Comparison of ENCODE assay signal across 1 cellular context in the genomic region with DNA sequence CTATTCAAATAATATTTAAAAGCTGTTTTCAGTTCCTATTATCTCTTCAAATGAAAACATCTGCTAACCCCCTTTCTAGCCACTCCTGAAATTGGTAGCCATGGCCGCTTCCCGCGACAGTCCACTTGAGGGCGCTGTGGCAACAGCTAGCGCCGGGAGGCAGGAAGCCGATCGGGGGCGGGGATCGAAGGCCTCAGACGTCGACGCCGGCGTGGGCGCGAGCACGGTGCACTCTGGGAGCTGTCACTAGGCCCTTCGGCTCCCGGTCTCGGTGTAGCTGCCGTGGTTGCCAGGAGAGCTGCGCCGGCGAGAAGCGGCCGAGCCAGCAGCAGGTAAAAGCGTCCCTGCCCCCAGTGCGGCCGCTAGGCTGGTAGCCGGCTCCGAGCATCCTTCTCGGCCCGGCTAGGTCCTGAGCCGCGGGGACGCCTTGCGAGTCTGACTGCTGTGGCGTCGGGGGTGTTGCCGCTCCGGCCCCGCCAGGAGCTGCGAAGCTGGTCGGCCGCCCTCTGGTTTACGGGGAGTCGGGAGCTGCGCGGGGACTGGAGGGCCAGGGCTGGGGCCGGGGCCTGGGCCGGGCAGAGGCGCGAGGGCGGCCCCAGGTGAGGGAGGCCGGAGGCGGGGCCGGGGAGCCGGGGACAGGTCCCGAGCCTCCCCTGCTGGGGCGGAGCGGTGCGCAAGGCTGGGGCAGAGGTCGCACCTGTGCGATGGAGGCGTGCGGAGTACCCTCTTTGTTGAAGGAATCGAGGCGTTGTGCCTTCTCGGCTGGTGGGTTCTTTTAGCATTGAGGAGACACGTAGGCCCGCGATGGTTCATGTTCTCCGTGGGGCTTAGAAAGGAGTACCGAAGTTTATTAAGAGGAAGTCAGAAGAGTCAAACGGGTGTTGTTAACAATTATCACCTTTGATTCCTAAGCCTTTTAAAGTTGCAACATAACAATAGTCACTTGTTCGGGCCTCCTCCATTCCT.
TF ChIP-seq lines count a peak whose summit lies in the region.

A gene with protein sequence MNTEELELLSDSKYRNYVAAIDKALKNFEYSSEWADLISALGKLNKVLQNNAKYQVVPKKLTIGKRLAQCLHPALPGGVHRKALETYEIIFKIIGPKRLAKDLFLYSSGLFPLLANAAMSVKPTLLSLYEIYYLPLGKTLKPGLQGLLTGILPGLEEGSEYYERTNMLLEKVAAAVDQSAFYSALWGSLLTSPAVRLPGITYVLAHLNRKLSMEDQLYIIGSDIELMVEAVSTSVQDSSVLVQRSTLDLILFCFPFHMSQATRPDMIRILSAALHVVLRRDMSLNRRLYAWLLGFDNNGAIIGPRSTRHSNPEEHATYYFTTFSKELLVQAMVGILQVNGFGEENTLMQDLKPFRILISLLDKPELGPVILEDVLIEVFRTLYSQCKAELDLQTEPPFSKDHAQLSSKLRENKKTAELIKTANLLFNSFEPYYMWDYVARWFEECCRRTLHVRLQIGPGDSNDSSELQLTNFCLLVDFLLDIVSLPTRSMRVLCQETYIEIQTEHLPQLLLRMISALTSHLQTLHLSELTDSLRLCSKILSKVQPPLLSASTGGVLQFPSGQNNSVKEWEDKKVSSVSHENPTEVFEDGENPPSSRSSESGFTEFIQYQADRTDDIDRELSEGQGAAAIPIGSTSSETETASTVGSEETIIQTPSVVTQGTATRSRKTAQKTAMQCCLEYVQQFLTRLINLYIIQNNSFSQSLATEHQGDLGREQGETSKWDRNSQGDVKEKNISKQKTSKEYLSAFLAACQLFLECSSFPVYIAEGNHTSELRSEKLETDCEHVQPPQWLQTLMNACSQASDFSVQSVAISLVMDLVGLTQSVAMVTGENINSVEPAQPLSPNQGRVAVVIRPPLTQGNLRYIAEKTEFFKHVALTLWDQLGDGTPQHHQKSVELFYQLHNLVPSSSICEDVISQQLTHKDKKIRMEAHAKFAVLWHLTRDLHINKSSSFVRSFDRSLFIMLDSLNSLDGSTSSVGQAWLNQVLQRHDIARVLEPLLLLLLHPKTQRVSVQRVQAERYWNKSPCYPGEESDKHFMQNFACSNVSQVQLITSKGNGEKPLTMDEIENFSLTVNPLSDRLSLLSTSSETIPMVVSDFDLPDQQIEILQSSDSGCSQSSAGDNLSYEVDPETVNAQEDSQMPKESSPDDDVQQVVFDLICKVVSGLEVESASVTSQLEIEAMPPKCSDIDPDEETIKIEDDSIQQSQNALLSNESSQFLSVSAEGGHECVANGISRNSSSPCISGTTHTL (N-terminal part only) (plus strand): TSS at position 224 of the 966 bp plus-strand sequence. CDS start 29,307 bp downstream, outside the sequence.

TF ChIP-seq in HEK293, 187 proteins besides CTCF, POLR2A, EP300 and RAD21 (continued from another document and continues in another):
- TF ChIP-seq PRDM1 (tag by site-specific recombination; IDR thresholded peaks at IDR 0.05) (no peak), ZNF560 (tag by site-specific recombination; IDR thresholded peaks at IDR 0.05; ENCODE audit: borderline replicate concordance) (no peak), ZNF544 (tag by site-specific recombination; IDR thresholded peaks at IDR 0.05) (no peak), ZNF768 (tag by site-specific recombination; IDR thresholded peaks at IDR 0.05) (no peak; the same call in 1 of the 2 replicates), KLF7 (tag by site-specific recombination; IDR thresholded peaks at IDR 0.05; ENCODE audit: borderline replicate concordance) (no peak), ZNF776 (tag by site-specific recombination; IDR thresholded peaks at IDR 0.05; ENCODE audit: borderline replicate concordance) (no peak), ZNF2 (tag by site-specific recombination; IDR thresholded peaks at IDR 0.05) (peak; percentile 95), ZNF549 (tag by site-specific recombination; IDR thresholded peaks at IDR 0.05) (0 out of 2 replicates have a peak, but pooled peaks have one; percentile 20), ZNF777 (tag by site-specific recombination; IDR thresholded peaks at IDR 0.05; ENCODE audit: borderline replicate concordance) (peak; percentile 97), ZNF266 (tag by site-specific recombination; IDR thresholded peaks at IDR 0.05; ENCODE audit: low read depth) (no peak), ZNF707 (tag by site-specific recombination; IDR thresholded peaks at IDR 0.05) (no peak), ZFHX2 (tag by site-specific recombination; conservative IDR thresholded peaks at IDR 0.05) (peak; percentile 93), ZNF311 (tag by site-specific recombination; IDR thresholded peaks at IDR 0.05; ENCODE audit: borderline replicate concordance) (no peak), ZNF514 (tag by site-specific recombination; IDR thresholded peaks at IDR 0.05) (no peak), ZNF624 (tag by site-specific recombination; IDR thresholded peaks at IDR 0.05) (no peak), ZNF16 (tag by site-specific recombination; IDR thresholded peaks at IDR 0.05; ENCODE audit: low read depth) (no peak), MZF1 (tag by site-specific recombination; IDR thresholded peaks at IDR 0.05; ENCODE audit: borderline replicate concordance) (no peak; the same call in 1 of the 2 replicates), HOXC10 (CRISPR knock-in tag; IDR thresholded peaks at IDR 0.05) (no peak), ZNF354C (tag by site-specific recombination; IDR thresholded peaks at IDR 0.05; ENCODE audit: borderline replicate concordance, low read depth) (no peak), ZNF747 (tag by site-specific recombination; IDR thresholded peaks at IDR 0.05) (no peak), IKZF3 (tag by site-specific recombination; IDR thresholded peaks at IDR 0.05) (peak; percentile 31; the same call in 1 of the 2 replicates), ZNF23 (tag by site-specific recombination; IDR thresholded peaks at IDR 0.05; ENCODE audit: borderline replicate concordance) (no peak), YY1 (tag by site-specific recombination; IDR thresholded peaks at IDR 0.05) (peak; percentile 50; the same call in 1 of the 2 replicates), ZNF248 (tag by site-specific recombination; IDR thresholded peaks at IDR 0.05) (no peak), KLF10 (tag by site-specific recombination; IDR thresholded peaks at IDR 0.05) (peak; percentile 65; the same call in 1 of the 2 replicates), ZNF837 (tag by site-specific recombination; IDR thresholded peaks at IDR 0.05) (no peak), ZXDB (tag by site-specific recombination; IDR thresholded peaks at IDR 0.05) (peak; percentile 78), ZNF214 (tag by site-specific recombination; IDR thresholded peaks at IDR 0.05; ENCODE audit: borderline replicate concordance) (no peak), ZNF184 (tag by site-specific recombination; IDR thresholded peaks at IDR 0.05) (peak; percentile 60), ZNF571 (tag by site-specific recombination; IDR thresholded peaks at IDR 0.05) (no peak), ZNF155 (tag by site-specific recombination; IDR thresholded peaks at IDR 0.05) (no peak), ZNF112 (tag by site-specific recombination; IDR thresholded peaks at IDR 0.05) (no peak), SP2 (tag by site-specific recombination; IDR thresholded peaks at IDR 0.05) (peak; percentile 69), ZNF174 (tag by site-specific recombination; IDR thresholded peaks at IDR 0.05) (no peak), ZNF561 (tag by site-specific recombination; IDR thresholded peaks at IDR 0.05; ENCODE audit: borderline replicate concordance) (peak; percentile 90; the same call in 1 of the 2 replicates), ZNF140 (tag by site-specific recombination; IDR thresholded peaks at IDR 0.05) (no peak), KLF16 (tag by site-specific recombination; IDR thresholded peaks at IDR 0.05) (peak; percentile 94)
- TF ChIP-seq, protein P1, sequence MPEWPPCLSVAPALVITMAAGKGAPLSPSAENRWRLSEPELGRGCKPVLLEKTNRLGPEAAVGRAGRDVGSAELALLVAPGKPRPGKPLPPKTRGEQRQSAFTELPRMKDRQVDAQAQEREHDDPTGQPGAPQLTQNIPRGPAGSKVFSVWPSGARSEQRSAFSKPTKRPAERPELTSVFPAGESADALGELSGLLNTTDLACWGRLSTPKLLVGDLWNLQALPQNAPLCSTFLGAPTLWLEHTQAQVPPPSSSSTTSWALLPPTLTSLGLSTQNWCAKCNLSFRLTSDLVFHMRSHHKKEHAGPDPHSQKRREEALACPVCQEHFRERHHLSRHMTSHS (tag by site-specific recombination; IDR thresholded peaks at IDR 0.05): no peak
- TF ChIP-seq, protein P2, sequence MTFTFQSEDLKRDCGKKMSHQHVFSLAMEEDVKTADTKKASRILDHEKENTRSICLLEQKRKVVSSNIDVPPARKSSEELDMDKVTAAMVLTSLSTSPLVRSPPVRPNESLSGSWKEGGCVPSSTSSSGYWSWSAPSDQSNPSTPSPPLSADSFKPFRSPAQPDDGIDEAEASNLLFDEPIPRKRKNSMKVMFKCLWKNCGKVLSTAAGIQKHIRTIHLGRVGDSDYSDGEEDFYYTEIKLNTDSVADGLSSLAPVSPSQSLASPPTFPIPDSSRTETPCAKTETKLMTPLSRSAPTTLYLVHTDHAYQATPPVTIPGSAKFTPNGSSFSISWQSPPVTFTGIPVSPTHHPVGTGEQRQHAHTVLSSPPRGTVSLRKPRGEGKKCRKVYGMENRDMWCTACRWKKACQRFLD (tag by site-specific recombination; IDR thresholded peaks at IDR 0.05): no peak
- TF ChIP-seq, protein P3, sequence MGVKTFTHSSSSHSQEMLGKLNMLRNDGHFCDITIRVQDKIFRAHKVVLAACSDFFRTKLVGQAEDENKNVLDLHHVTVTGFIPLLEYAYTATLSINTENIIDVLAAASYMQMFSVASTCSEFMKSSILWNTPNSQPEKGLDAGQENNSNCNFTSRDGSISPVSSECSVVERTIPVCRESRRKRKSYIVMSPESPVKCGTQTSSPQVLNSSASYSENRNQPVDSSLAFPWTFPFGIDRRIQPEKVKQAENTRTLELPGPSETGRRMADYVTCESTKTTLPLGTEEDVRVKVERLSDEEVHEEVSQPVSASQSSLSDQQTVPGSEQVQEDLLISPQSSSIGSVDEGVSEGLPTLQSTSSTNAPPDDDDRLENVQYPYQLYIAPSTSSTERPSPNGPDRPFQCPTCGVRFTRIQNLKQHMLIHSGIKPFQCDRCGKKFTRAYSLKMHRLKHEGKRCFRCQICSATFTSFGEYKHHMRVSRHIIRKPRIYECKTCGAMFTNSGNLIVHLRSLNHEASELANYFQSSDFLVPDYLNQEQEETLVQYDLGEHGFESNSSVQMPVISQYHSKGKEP (tag by site-specific recombination; IDR thresholded peaks at IDR 0.05): 0 out of 2 replicates have a peak, but pooled peaks have one; percentile 22
- TF ChIP-seq, protein P4, sequence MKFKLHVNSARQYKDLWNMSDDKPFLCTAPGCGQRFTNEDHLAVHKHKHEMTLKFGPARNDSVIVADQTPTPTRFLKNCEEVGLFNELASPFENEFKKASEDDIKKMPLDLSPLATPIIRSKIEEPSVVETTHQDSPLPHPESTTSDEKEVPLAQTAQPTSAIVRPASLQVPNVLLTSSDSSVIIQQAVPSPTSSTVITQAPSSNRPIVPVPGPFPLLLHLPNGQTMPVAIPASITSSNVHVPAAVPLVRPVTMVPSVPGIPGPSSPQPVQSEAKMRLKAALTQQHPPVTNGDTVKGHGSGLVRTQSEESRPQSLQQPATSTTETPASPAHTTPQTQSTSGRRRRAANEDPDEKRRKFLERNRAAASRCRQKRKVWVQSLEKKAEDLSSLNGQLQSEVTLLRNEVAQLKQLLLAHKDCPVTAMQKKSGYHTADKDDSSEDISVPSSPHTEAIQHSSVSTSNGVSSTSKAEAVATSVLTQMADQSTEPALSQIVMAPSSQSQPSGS (tag by site-specific recombination; IDR thresholded peaks at IDR 0.05; ENCODE audit: low read depth): no peak
- TF ChIP-seq, protein P5, sequence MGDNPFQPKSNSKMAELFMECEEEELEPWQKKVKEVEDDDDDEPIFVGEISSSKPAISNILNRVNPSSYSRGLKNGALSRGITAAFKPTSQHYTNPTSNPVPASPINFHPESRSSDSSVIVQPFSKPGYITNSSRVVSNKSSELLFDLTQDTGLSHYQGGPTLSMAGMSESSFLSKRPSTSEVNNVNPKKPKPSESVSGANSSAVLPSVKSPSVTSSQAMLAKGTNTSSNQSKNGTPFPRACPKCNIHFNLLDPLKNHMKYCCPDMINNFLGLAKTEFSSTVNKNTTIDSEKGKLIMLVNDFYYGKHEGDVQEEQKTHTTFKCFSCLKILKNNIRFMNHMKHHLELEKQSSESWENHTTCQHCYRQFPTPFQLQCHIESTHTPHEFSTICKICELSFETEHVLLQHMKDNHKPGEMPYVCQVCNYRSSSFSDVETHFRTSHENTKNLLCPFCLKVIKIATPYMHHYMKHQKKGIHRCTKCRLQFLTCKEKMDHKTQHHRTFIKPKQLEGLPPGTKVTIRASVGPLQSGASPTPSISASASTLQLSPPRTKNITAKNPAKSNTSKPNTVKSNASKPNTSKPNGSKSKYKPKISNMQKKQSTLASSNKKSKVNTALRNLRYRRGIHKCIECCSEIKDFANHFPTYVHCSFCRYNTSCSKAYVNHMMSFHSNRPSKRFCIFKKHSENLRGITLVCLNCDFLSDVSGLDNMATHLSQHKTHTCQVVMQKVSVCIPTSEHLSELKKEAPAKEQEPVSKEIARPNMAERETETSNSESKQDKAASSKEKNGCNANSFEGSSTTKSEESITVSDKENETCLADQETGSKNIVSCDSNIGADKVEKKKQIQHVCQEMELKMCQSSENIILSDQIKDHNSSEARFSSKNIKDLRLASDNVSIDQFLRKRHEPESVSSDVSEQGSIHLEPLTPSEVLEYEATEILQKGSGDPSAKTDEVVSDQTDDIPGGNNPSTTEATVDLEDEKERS (tag by site-specific recombination; IDR thresholded peaks at IDR 0.05): no peak
- TF ChIP-seq, protein P6, sequence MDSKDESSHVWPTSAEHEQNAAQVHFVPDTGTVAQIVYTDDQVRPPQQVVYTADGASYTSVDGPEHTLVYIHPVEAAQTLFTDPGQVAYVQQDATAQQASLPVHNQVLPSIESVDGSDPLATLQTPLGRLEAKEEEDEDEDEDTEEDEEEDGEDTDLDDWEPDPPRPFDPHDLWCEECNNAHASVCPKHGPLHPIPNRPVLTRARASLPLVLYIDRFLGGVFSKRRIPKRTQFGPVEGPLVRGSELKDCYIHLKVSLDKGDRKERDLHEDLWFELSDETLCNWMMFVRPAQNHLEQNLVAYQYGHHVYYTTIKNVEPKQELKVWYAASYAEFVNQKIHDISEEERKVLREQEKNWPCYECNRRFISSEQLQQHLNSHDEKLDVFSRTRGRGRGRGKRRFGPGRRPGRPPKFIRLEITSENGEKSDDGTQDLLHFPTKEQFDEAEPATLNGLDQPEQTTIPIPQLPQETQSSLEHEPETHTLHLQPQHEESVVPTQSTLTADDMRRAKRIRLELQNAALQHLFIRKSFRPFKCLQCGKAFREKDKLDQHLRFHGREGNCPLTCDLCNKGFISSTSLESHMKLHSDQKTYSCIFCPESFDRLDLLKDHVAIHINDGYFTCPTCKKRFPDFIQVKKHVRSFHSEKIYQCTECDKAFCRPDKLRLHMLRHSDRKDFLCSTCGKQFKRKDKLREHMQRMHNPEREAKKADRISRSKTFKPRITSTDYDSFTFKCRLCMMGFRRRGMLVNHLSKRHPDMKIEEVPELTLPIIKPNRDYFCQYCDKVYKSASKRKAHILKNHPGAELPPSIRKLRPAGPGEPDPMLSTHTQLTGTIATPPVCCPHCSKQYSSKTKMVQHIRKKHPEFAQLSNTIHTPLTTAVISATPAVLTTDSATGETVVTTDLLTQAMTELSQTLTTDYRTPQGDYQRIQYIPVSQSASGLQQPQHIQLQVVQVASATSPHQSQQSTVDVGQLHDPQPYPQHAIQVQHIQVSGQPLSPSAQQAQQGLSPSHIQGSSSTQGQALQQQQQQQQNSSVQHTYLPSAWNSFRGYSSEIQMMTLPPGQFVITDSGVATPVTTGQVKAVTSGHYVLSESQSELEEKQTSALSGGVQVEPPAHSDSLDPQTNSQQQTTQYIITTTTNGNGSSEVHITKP (tag by site-specific recombination; IDR thresholded peaks at IDR 0.05): peak; percentile 8; the same call in 1 of the 2 replicates
